ENCODE assay signal across 21 cellular contexts in genomic region chr11:95388086-95388485, GRCh38.
"Had no signal": no experiment of that assay in that cellular context is flagged by ENCODE, and none has a peak within 500 bp of the region (broad histone marks: within the 10 kb centered on the region; RNA-seq: fewer than 3 reads in every experiment).

No MANE protein-coding gene starts in this region.

- FAIRE-seq: colon, endothelial cell of umbilical vein, frontal cortex, islet of Langerhans, keratinocyte had no signal

- H3K9me3 ChIP-seq: esophagus muscularis mucosa, gastroesophageal sphincter, heart left ventricle, left ventricle myocardium inferior, lower lobe of right lung, mucosa of descending colon had no signal

- ATAC-seq: foreskin keratinocyte, gastroesophageal sphincter, heart left ventricle, left cardiac atrium, lower lobe of right lung, mucosa of descending colon had no signal

- DNase-seq: dermis blood vessel endothelial cell; dorsolateral prefrontal cortex; effector CD4-positive, alpha-beta T cell; effector memory CD4-positive, alpha-beta T cell; foreskin keratinocyte; heart left ventricle; hippocampal formation; left cardiac atrium; left ventricle myocardium inferior; lower lobe of right lung; mesenchymal stem cell; mucosa of descending colon; naive B cell had no signal

- H3K4me3 ChIP-seq: coronary artery, dorsolateral prefrontal cortex, esophagus muscularis mucosa, gastroesophageal sphincter, heart left ventricle, left ventricle myocardium inferior, lower lobe of right lung, mucosa of descending colon had no signal

- H3K36me3 ChIP-seq: esophagus muscularis mucosa, gastroesophageal sphincter, heart left ventricle, left ventricle myocardium inferior, lower lobe of right lung had no signal

- H3K4me1 ChIP-seq: esophagus muscularis mucosa, foreskin keratinocyte, gastroesophageal sphincter, heart left ventricle, left ventricle myocardium inferior, lower lobe of right lung had no signal

- H3K27me3 ChIP-seq: dorsolateral prefrontal cortex, esophagus muscularis mucosa, foreskin keratinocyte, gastroesophageal sphincter, heart left ventricle had no signal

- H3K27ac ChIP-seq: coronary artery, dorsolateral prefrontal cortex, esophagus muscularis mucosa, foreskin keratinocyte, gastroesophageal sphincter, heart left ventricle, left ventricle myocardium inferior, lower lobe of right lung had no signal
